23 cellular contexts compared by ENCODE assay signal in genomic region chr11:30710216-30710615, GRCh38.
A peak's percentile ranks its signal among the peaks of the same experiment; 100 is the strongest.
DNase-seq lines count a peak whose midpoint lies in the region; TF ChIP-seq lines count a peak whose summit lies in the region.
"Had no signal": no experiment of that assay in that cellular context is flagged by ENCODE, and none has a peak within 500 bp of the region (broad histone marks: within the 10 kb centered on the region; RNA-seq: fewer than 3 reads in every experiment).

No MANE protein-coding gene starts in this region.

- H3K4me1 ChIP-seq in A673 (ENCODE audit: insufficient read depth, low read length, poor library complexity, severe bottlenecking) (peaks cover 8% of the 10 kb centered on the region), tibial artery (peaks cover 0 to 33% (median 13%) of the 10 kb centered on the region in 4 donors)
- H3K4me1 ChIP-seq: BLaER1, gastrocnemius medialis, lower lobe of right lung had no signal

- H3K27ac ChIP-seq in A673 (ENCODE audit: low read depth, low read length, poor library complexity, severe bottlenecking) (no peak overlapping the region), coronary artery (no peak overlapping the region), tibial artery (no peak overlapping the region)
- H3K27ac ChIP-seq: BLaER1, gastrocnemius medialis, KMS-11, lower lobe of right lung, testis had no signal

- DNase-seq in A673 (ENCODE audit: low spot score) (peak; percentile 76), LHCN-M2 (ENCODE audit: low read depth) (peak; percentile 76), coronary artery (ENCODE audit: low spot score) (no peak), pons (ENCODE audit: low spot score) (peak; percentile 36), T1000 (lab: John Stamatoyannopoulos, UW) (no peak), GM03348 (ENCODE audit: low spot score) (no peak), tibial artery (no peak), NCI-H2081 (lab: John Stamatoyannopoulos, UW) (no peak)
- DNase-seq: activated CD4-positive, alpha-beta memory T cell treated with anti-CD3 and anti-CD28 coated beads for 36 hours; activated naive CD4-positive, alpha-beta T cell; gastrocnemius medialis; GDM1; H9; lower lobe of right lung; NCI-H1436; OCI-M1; small intestine; stimulated activated CD4-positive, alpha-beta T cell treated with anti-CD3 and anti-CD28 coated beads, Interleukin-2, amount 100 ng/mL, for 24 hours; stimulated activated naive CD8-positive, alpha-beta T cell treated with anti-CD3 and anti-CD28 coated beads, Interleukin-15, Interleukin-2, amounts not matched to agents 100 U/mL and 50 U/mL, for 24 hours; T-helper 2 cell; testis had no signal

- CTCF ChIA-PET in A673 (lab: Charles Lee): no interaction called here

- H3K36me3 ChIP-seq in A673 (ENCODE audit: insufficient read depth, low read length, poor library complexity, severe bottlenecking) (no peaks in the 10 kb centered on the region), tibial artery (no peaks in the 10 kb centered on the region)
- H3K36me3 ChIP-seq: BLaER1, gastrocnemius medialis, lower lobe of right lung had no signal

- TF ChIP-seq CTCF in A673 (conservative IDR thresholded peaks at IDR 0.05; ENCODE audit: low read depth, low read length): no peak
- no peak for TF ChIP-seq CTCF in coronary artery (IDR thresholded peaks at IDR 0.05)
- TF ChIP-seq CTCF in tibial artery (IDR thresholded peaks at IDR 0.05): no peak

- no peaks in the 10 kb centered on the region for H3K9me3 ChIP-seq in A673 (ENCODE audit: low read depth, low read length, poor library complexity, severe bottlenecking)
- H3K9me3 ChIP-seq in tibial artery: no peaks in the 10 kb centered on the region
- H3K9me3 ChIP-seq: BLaER1, gastrocnemius medialis, lower lobe of right lung, testis had no signal

- intact Hi-C loops in A673 (cut with micrococcal nuclease; ENCODE audit: unreplicated experiment): no loop called here
- intact Hi-C loops in tibial artery (cut with DNase I; ENCODE audit: low total_unique reads): no loop called here

- H3K4me3 ChIP-seq in A673 (ENCODE audit: low read depth, low read length, poor library complexity, severe bottlenecking) (no peak overlapping the region), coronary artery (peak overlapping the region; percentile 11), tibial artery (no peak overlapping the region)
- H3K4me3 ChIP-seq: BLaER1, gastrocnemius medialis, lower lobe of right lung, testis had no signal

- H3K27me3 ChIP-seq in A673 (replicated peaks; ENCODE audit: insufficient read depth, low read depth, low read length, poor library complexity): no peaks in the 10 kb centered on the region
- H3K27me3 ChIP-seq in tibial artery: no peaks in the 10 kb centered on the region
- H3K27me3 ChIP-seq: BLaER1, gastrocnemius medialis, testis had no signal

- POLR2A ChIA-PET in A673 (lab: Charles Lee; ENCODE audit: low non-redundant PET): no interaction called here

- no TSS peak for BruUV-seq in A673 (replicated peaks; lab: Mats Ljungman, UMichigan)

Comparison
In these comparisons a context has a peak if more than half of its experiments do, and no peak if none do; other contexts are left out.
1. DNase-seq: peak in A673 (single experiment), LHCN-M2 (single experiment) and pons (single experiment); none in coronary artery (single experiment), T1000 (single experiment), GM03348 (single experiment), tibial artery (0 of 2) and NCI-H2081 (0 of 2).